In genomic region chr7:91182819-91183405, GRCh38 we compare ENCODE assay signal across 18 cellular contexts.
DNase-seq lines count a peak whose midpoint lies in the region; ATAC-seq, FAIRE-seq and TF ChIP-seq lines count a peak whose summit lies in the region.
"Had no signal": no experiment of that assay in that cellular context is flagged by ENCODE, and none has a peak within 500 bp of the region (broad histone marks: within the 10 kb centered on the region; RNA-seq: fewer than 3 reads in every experiment).

No MANE protein-coding gene starts in this region.

- no peak overlapping the region for H3K4me3 ChIP-seq in mammary epithelial cell (replicated peaks in 1 of 3; ENCODE audit: insufficient read depth in 1 of 3, low read depth in 2 of 3, low read length in 3 of 3)
- no peak overlapping the region for H3K4me3 ChIP-seq in kidney epithelial cell (ENCODE audit: low read depth, low read length)
- H3K4me3 ChIP-seq in HepG2 (replicated peaks in 1 of 3; ENCODE audit: insufficient read depth in 1 of 3, low read depth in 2 of 3, low read length in 3 of 3): no peak overlapping the region
- H3K4me3 ChIP-seq: A549, spleen had no signal

- intact Hi-C loops in mammary epithelial cell (cut with micrococcal nuclease): no loop called here
- intact Hi-C loops in HepG2 (cut with micrococcal nuclease; ENCODE audit: unreplicated experiment): no loop called here

- TF ChIP-seq EP300 in HepG2 (IDR thresholded peaks at IDR 0.05; ENCODE audit: low read depth in 2 of 2, low read length in 2 of 2) (no peak), HepG2 (CRISPR knock-in tag; IDR thresholded peaks at IDR 0.05; ENCODE audit: borderline replicate concordance) (no peak)

- no peak overlapping the region for H3K9ac ChIP-seq in mammary epithelial cell (ENCODE audit: insufficient read depth, low read length)
- no peak overlapping the region for H3K9ac ChIP-seq in HepG2 (ENCODE audit: insufficient read depth, low read depth, low read length)

- in situ Hi-C loops in mammary epithelial cell (cut with MboI; ENCODE audit: low sequenced_read_pairs in 2 of 2) (no loop called here), HepG2 (cut with HindIII; ENCODE audit: extremely low pct_ligation_motif_present, low pct_unique_long_range_greater_than_20kb) (no loop called here)

- H3K27me3 ChIP-seq in mammary epithelial cell (ENCODE audit: insufficient read depth, low read length) (no peaks in the 10 kb centered on the region), kidney epithelial cell (ENCODE audit: control insufficient read depth, insufficient read depth, low read length) (no peaks in the 10 kb centered on the region), HepG2 (ENCODE audit: control insufficient read depth in 1 of 2, insufficient read depth in 2 of 2, low read length in 2 of 2) (no peaks in the 10 kb centered on the region)
- H3K27me3 ChIP-seq: spleen had no signal

- ATAC-seq in GM18861 (IDR thresholded peaks at IDR 0.05; ENCODE audit: unreplicated experiment) (no peak), HepG2 (no peak)
- ATAC-seq: A549; naive thymus-derived CD4-positive, alpha-beta T cell had no signal

- peak; percentile 51 for DNase-seq in A172 (ENCODE audit: low spot score)
- peak; percentile 80 for DNase-seq in HS-5 (ENCODE audit: low read depth)
- peak; percentile 88 for DNase-seq in mammary epithelial cell
- peak; percentile 61 for DNase-seq in kidney epithelial cell (ENCODE audit: low read depth)
- no peak for DNase-seq in CD1c-positive myeloid dendritic cell (ENCODE audit: extremely low spot score)
- no peak for DNase-seq in germinal center (ENCODE audit: low spot score)
- no peak for DNase-seq in HepG2 (ENCODE audit: low spot score)
- DNase-seq: DND-41; erythroblast; naive thymus-derived CD4-positive, alpha-beta T cell; NCI-H510A; SHP77; spleen; WERI-Rb-1 had no signal

- TF ChIP-seq CTCF in mammary epithelial cell (conservative IDR thresholded peaks at IDR 0.05 in 1 of 2, IDR thresholded peaks at IDR 0.05 in 1 of 2; ENCODE audit: extremely low read depth in 1 of 2, insufficient read depth in 1 of 2, low read depth in 1 of 2, low read length in 2 of 2) (no peak), kidney epithelial cell (IDR thresholded peaks at IDR 0.05; ENCODE audit: insufficient read depth, low read length, poor library complexity, severe bottlenecking) (no peak), HepG2 (CRISPR knock-in tag; IDR thresholded peaks at IDR 0.05) (no peak)

- dilution Hi-C loops in mammary epithelial cell (cut with HindIII; ENCODE audit: low sequenced_read_pairs): no loop called here

- H3K27ac ChIP-seq in mammary epithelial cell (ENCODE audit: insufficient read depth, low read depth, low read length) (peak overlapping the region; percentile 57), HepG2 (ENCODE audit: extremely low read length, insufficient read depth, low read length) (no peak overlapping the region)
- H3K27ac ChIP-seq: A549, HL-60, spleen, WERI-Rb-1 had no signal

- H3K4me2 ChIP-seq in mammary epithelial cell (ENCODE audit: insufficient read depth, low read depth, low read length): peak overlapping the region; percentile 51
- no peak overlapping the region for H3K4me2 ChIP-seq in HepG2 (ENCODE audit: low read depth, low read length)
- H3K4me2 ChIP-seq: A549 had no signal

- H3K36me3 ChIP-seq in mammary epithelial cell (ENCODE audit: insufficient read depth, low read length): no peaks in the 10 kb centered on the region
- no peaks in the 10 kb centered on the region for H3K36me3 ChIP-seq in kidney epithelial cell (ENCODE audit: control insufficient read depth, insufficient read depth, low read length)
- H3K36me3 ChIP-seq in HepG2 (replicated peaks in 1 of 2; ENCODE audit: control insufficient read depth in 1 of 2, insufficient read depth in 2 of 2, low read length in 2 of 2): no peaks in the 10 kb centered on the region
- H3K36me3 ChIP-seq: spleen, WERI-Rb-1 had no signal

- no peaks in the 10 kb centered on the region for H3K9me3 ChIP-seq in mammary epithelial cell (replicated peaks; ENCODE audit: insufficient read depth, low read length)
- H3K9me3 ChIP-seq in HepG2 (ENCODE audit: low read length): no peaks in the 10 kb centered on the region
- H3K9me3 ChIP-seq: A549 had no signal

- no peak for FAIRE-seq in HepG2 (lab: Jason Lieb, UNC)
- FAIRE-seq: A549, GM18507 had no signal

- POLR2A ChIA-PET in HepG2 (lab: Yijun Ruan, JAX): no interaction called here

- peaks cover 23% of the 10 kb centered on the region for H3K4me1 ChIP-seq in mammary epithelial cell (ENCODE audit: insufficient read depth, low read length)
- H3K4me1 ChIP-seq in HepG2 (ENCODE audit: insufficient read depth, low read length): no peaks in the 10 kb centered on the region
- H3K4me1 ChIP-seq: A549, spleen had no signal

- TF ChIP-seq RAD21 in HepG2 (CRISPR knock-in tag; IDR thresholded peaks at IDR 0.05): no peak

- no peaks in the 10 kb centered on the region for H3K79me2 ChIP-seq in mammary epithelial cell (ENCODE audit: insufficient read depth, low read length)
- H3K79me2 ChIP-seq in HepG2 (ENCODE audit: insufficient read depth, low read length): no peaks in the 10 kb centered on the region

- CTCF ChIA-PET in mammary epithelial cell (lab: Charles Lee; ENCODE audit: low non-redundant PET) (interaction anchor here (0.6 kb wide), 1 partner anchor 554 kb away, joined by 4 read pairs; no protein-coding TSS in a partner anchor), HepG2 (lab: Yijun Ruan, JAX; ENCODE audit: low intra/inter-chr PET ratio, low total read pairs) (no interaction called here)

- H4K20me1 ChIP-seq in mammary epithelial cell (ENCODE audit: insufficient read depth, low read length) (no peaks in the 10 kb centered on the region), HepG2 (ENCODE audit: insufficient read depth, low read length) (no peaks in the 10 kb centered on the region)

- WGBS in mammary epithelial cell (ENCODE audit: low coverage, missing lambda C conversion rate): 31% methylated on average over 3 of the region's 3 CpGs
- 1% methylated on average over 3 of the region's 3 CpGs for WGBS in HepG2 (ENCODE audit: low lambda C conversion rate)

- no peak for TF ChIP-seq POLR2A in HepG2 (IDR thresholded peaks at IDR 0.05; ENCODE audit: insufficient read depth in 1 of 2, low read depth in 2 of 2, low read length in 2 of 2)

- H2AFZ ChIP-seq in mammary epithelial cell (ENCODE audit: low read depth, low read length): no peak overlapping the region
- no peak overlapping the region for H2AFZ ChIP-seq in HepG2 (ENCODE audit: low read length)

- BruUV-seq in mammary epithelial cell (replicated peaks; lab: Mats Ljungman, UMichigan) (no TSS peak), HepG2 (replicated peaks; lab: Mats Ljungman, UMichigan) (no TSS peak)

TF ChIP-seq in HepG2, 621 proteins besides CTCF, POLR2A, EP300 and RAD21 (continues in another document):
- TF ChIP-seq ZNF44 (CRISPR knock-in tag; IDR thresholded peaks at IDR 0.05) (no peak), SAFB2 (CRISPR knock-in tag; IDR thresholded peaks at IDR 0.05; ENCODE audit: borderline replicate concordance, low read depth) (no peak), RFXAP (CRISPR knock-in tag; IDR thresholded peaks at IDR 0.05; ENCODE audit: borderline replicate concordance) (no peak), ATM (IDR thresholded peaks at IDR 0.05; ENCODE audit: borderline replicate concordance) (no peak), ZSCAN25 (CRISPR knock-in tag; IDR thresholded peaks at IDR 0.05) (no peak)

Comparison
In these comparisons a context has a peak if more than half of its experiments do, and no peak if none do; other contexts are left out.
1. DNase-seq: peak in A172 (single experiment), HS-5 (single experiment), mammary epithelial cell (single experiment) and kidney epithelial cell (single experiment); none in CD1c-positive myeloid dendritic cell (single experiment), germinal center (single experiment) and HepG2 (single experiment).